ENCODE assay signal across 8 cellular contexts in genomic region chr1:36223373-36223995, GRCh38. TPM values are rescaled to one million over a fixed set of nuclear protein-coding genes. Genes with fewer than 3 reads are reported as not detected.
A peak's percentile ranks its signal among the peaks of the same experiment; 100 is the strongest.
DNase-seq lines count a peak whose midpoint lies in the region; ATAC-seq lines count a peak whose summit lies in the region.

No MANE protein-coding gene starts in this region.

- peak overlapping the region; percentile 80 for H3K4me3 ChIP-seq in mesendoderm (ENCODE audit: low read length)

- peaks cover 39% of the 10 kb centered on the region for H3K79me2 ChIP-seq in mesendoderm (ENCODE audit: control insufficient read depth, insufficient read depth, low read length)

- intact Hi-C loops in dendritic cell treated with granulocyte-macrophage colony-stimulating factor and Interleukin-4, amounts not matched to agents 40 ng/mL and 50 ng/mL, for 4 days (cut with micrococcal nuclease): loop anchor here (1.0 to 5.0 kb wide), 2 partner anchors 20 to 36 kb away; no protein-coding TSS in a partner anchor

- no peaks in the 10 kb centered on the region for H3K9me3 Mint-ChIP-seq in dendritic cell treated with granulocyte-macrophage colony-stimulating factor and Interleukin-4, amounts not matched to agents 40 ng/mL and 50 ng/mL, for 4 days

- ATAC-seq in GM19351 (IDR thresholded peaks at IDR 0.05; ENCODE audit: unreplicated experiment) (peak; percentile 29), HG03439 (IDR thresholded peaks at IDR 0.05; ENCODE audit: unreplicated experiment) (peak; percentile 14)

- H2BK5ac ChIP-seq in mesendoderm (ENCODE audit: low read length): peak overlapping the region; percentile 85

- no peak overlapping the region for H2AK5ac ChIP-seq in mesendoderm (ENCODE audit: low read length)

- H4K8ac ChIP-seq in mesendoderm (ENCODE audit: low read depth, low read length): peak overlapping the region; percentile 95

- H3K27me3 Mint-ChIP-seq in dendritic cell treated with granulocyte-macrophage colony-stimulating factor and Interleukin-4, amounts not matched to agents 40 ng/mL and 50 ng/mL, for 4 days: no peaks in the 10 kb centered on the region

- peak overlapping the region; percentile 98 for H3K9ac ChIP-seq in mesendoderm (ENCODE audit: low read length)

- no peak overlapping the region for H3K18ac ChIP-seq in mesendoderm (ENCODE audit: low read length)

- no peaks in the 10 kb centered on the region for H3K79me1 ChIP-seq in mesendoderm (ENCODE audit: low read length)

- peaks cover 3% of the 10 kb centered on the region for H3K4me1 ChIP-seq in mesendoderm (ENCODE audit: control insufficient read depth, low read depth, low read length)

- peak overlapping the region; percentile 81 for H4K5ac ChIP-seq in mesendoderm (ENCODE audit: low read length)

- H3K4me2 ChIP-seq in mesendoderm (ENCODE audit: low read length): peak overlapping the region; percentile 99

- DNase-seq in DMS114 treated with DMSO at 0.1 percent for 48 hours (lab: John Stamatoyannopoulos, UW; ENCODE audit: unreplicated experiment) (peak; percentile 70), T-helper 1 cell (peak in 4 of 5 donors; percentile 14 to 72 (median 22)), mesendoderm (peak; percentile 54), substantia nigra (lab: John Stamatoyannopoulos, UW) (peak in 6 of 49 donors; percentile 25 to 64 (median 42)), NCI-H446 (lab: John Stamatoyannopoulos, UW) (no peak)

- peaks cover 34% of the 10 kb centered on the region for H3K4me1 Mint-ChIP-seq in dendritic cell treated with granulocyte-macrophage colony-stimulating factor and Interleukin-4, amounts not matched to agents 40 ng/mL and 50 ng/mL, for 4 days (ENCODE audit: low read depth)

- H3K4me3 Mint-ChIP-seq in dendritic cell treated with granulocyte-macrophage colony-stimulating factor and Interleukin-4, amounts not matched to agents 40 ng/mL and 50 ng/mL, for 4 days: peak overlapping the region; percentile 98

- no CpG with 5 or more reads among the region's 16 CpGs for WGBS in mesendoderm (ENCODE audit: extremely low coverage, insufficient coverage, low lambda C conversion rate)

- H2BK120ac ChIP-seq in mesendoderm (ENCODE audit: low read depth, low read length): no peak overlapping the region

- no peak overlapping the region for H3K4ac ChIP-seq in mesendoderm (ENCODE audit: low read depth, low read length)

- peak overlapping the region; percentile 95 for H3K23ac ChIP-seq in mesendoderm (ENCODE audit: low read length)

- no peak overlapping the region for H2BK15ac ChIP-seq in mesendoderm (replicated peaks; ENCODE audit: low read depth)

- H3K36me3 ChIP-seq in mesendoderm (ENCODE audit: control insufficient read depth, insufficient read depth, low read length): peaks cover 2% of the 10 kb centered on the region

- peaks cover 44% of the 10 kb centered on the region for H3K36me3 Mint-ChIP-seq in dendritic cell treated with granulocyte-macrophage colony-stimulating factor and Interleukin-4, amounts not matched to agents 40 ng/mL and 50 ng/mL, for 4 days (ENCODE audit: low read depth)

- peak overlapping the region; percentile 91 for H3K27ac ChIP-seq in mesendoderm (ENCODE audit: low read depth, low read length)
- H3K27ac ChIP-seq in substantia nigra (ENCODE audit: low read depth, low read length, poor library complexity, severe bottlenecking): peak overlapping the region; percentile 97

- peak overlapping the region; percentile 100 for H3K56ac ChIP-seq in mesendoderm (ENCODE audit: low read length)

- H3K27me3 ChIP-seq in mesendoderm (ENCODE audit: insufficient read depth, low read length, poor library complexity): no peaks in the 10 kb centered on the region

- peak overlapping the region; percentile 99 for H3K27ac Mint-ChIP-seq in dendritic cell treated with granulocyte-macrophage colony-stimulating factor and Interleukin-4, amounts not matched to agents 40 ng/mL and 50 ng/mL, for 4 days

RNA-seq across cellular contexts. Expression of gene THRAP3, which starts 0.8 kb away (rescaled TPM):
- 112 TPM for polyA plus RNA-seq in mesendoderm (2013, experiment 1 of 2)
- 114 TPM for polyA plus RNA-seq in mesendoderm (2013, experiment 2 of 2)

Comparison
In these comparisons a context has a peak if more than half of its experiments do, and no peak if none do; other contexts are left out.
1. DNase-seq: peak in DMS114 treated with DMSO at 0.1 percent for 48 hours (single experiment), T-helper 1 cell (4 of 5) and mesendoderm (single experiment); none in NCI-H446 (0 of 2).